15 cellular contexts compared by ENCODE assay signal in genomic region chr2:105573490-105573889, GRCh38.
DNase-seq lines count a peak whose midpoint lies in the region; ATAC-seq, FAIRE-seq and TF ChIP-seq lines count a peak whose summit lies in the region.
"Had no signal": no experiment of that assay in that cellular context is flagged by ENCODE, and none has a peak within 500 bp of the region (broad histone marks: within the 10 kb centered on the region; RNA-seq: fewer than 3 reads in every experiment).

No MANE protein-coding gene starts in this region.

- H3K27me3 ChIP-seq in HepG2 (ENCODE audit: control insufficient read depth in 1 of 2, insufficient read depth in 2 of 2, low read length in 2 of 2) = peaks cover 2 to 44% of the 10 kb centered on the region in 2 experiments; a peak in 4 of 5 replicates
- H3K27me3 ChIP-seq in right lobe of liver = no peaks in the 10 kb centered on the region
- peaks cover 3 to 13% of the 10 kb centered on the region in 2 experiments for H3K27me3 ChIP-seq in mesenchymal stem cell (ENCODE audit: control insufficient read depth in 1 of 2, insufficient read depth in 1 of 2, low read length in 2 of 2)
- no peaks in the 10 kb centered on the region for H3K27me3 ChIP-seq in tibial nerve
- H3K27me3 ChIP-seq in Karpas-422 (ENCODE audit: low read length) = no peaks in the 10 kb centered on the region
- H3K27me3 ChIP-seq: breast epithelium, Peyer's patch had no signal

- H3K4me3 ChIP-seq in HepG2 (replicated peaks in 1 of 3; ENCODE audit: insufficient read depth in 1 of 3, low read depth in 2 of 3, low read length in 3 of 3) = no peak overlapping the region
- no peak overlapping the region for H3K4me3 ChIP-seq in right lobe of liver
- peak overlapping the region in 1 of 2 experiments; percentile 48 for H3K4me3 ChIP-seq in mesenchymal stem cell (ENCODE audit: insufficient read depth in 1 of 2, low read depth in 1 of 2, low read length in 2 of 2)
- H3K4me3 ChIP-seq in tibial nerve = no peak overlapping the region
- no peak overlapping the region for H3K4me3 ChIP-seq in Karpas-422 (ENCODE audit: low read length)

- POLR2A ChIA-PET in HepG2 (lab: Yijun Ruan, JAX) = no interaction called here
- POLR2A ChIA-PET in activated CD8-positive, alpha-beta T cell treated with anti-CD3 and anti-CD28 coated beads, Interleukin-2, amount 10 ng/mL, durations not matched to agents 7 days and 5 days (lab: Charles Lee) = no interaction called here

- ATAC-seq in HepG2 (no peak), right lobe of liver (no peak), GM21360 (IDR thresholded peaks at IDR 0.05; ENCODE audit: unreplicated experiment) (no peak), HG02938 (IDR thresholded peaks at IDR 0.05; ENCODE audit: unreplicated experiment) (no peak)
- ATAC-seq in activated CD8-positive, alpha-beta T cell treated with anti-CD3 and anti-CD28 coated beads, Interleukin-2, amount 10 ng/mL, durations not matched to agents 7 days and 5 days = no peak

- H4K20me1 ChIP-seq in HepG2 (ENCODE audit: insufficient read depth, low read length) (no peaks in the 10 kb centered on the region), Karpas-422 (ENCODE audit: insufficient read depth, low read depth, low read length) (no peaks in the 10 kb centered on the region)

- no peak overlapping the region for H3K4ac ChIP-seq in mesenchymal stem cell (ENCODE audit: low read depth in 1 of 2, low read length in 2 of 2)

- H3K23ac ChIP-seq in mesenchymal stem cell (ENCODE audit: low read length in 2 of 2) = no peak overlapping the region

- H4K8ac ChIP-seq in mesenchymal stem cell (ENCODE audit: low read length) = no peak overlapping the region

- FAIRE-seq in HepG2 (lab: Jason Lieb, UNC) = no peak
- FAIRE-seq: endometrium had no signal

- no peak for TF ChIP-seq EP300 in HepG2 (IDR thresholded peaks at IDR 0.05; ENCODE audit: low read depth in 2 of 2, low read length in 2 of 2)
- TF ChIP-seq EP300 in HepG2 (CRISPR knock-in tag; IDR thresholded peaks at IDR 0.05; ENCODE audit: borderline replicate concordance) = no peak
- TF ChIP-seq EP300 in tibial nerve (IDR thresholded peaks at IDR 0.05) = no peak

- no peaks in the 10 kb centered on the region for H3K79me1 ChIP-seq in mesenchymal stem cell (replicated peaks; ENCODE audit: low read length, poor library complexity, severe bottlenecking)

- H3K9me3 ChIP-seq in HepG2 (ENCODE audit: low read length) (no peaks in the 10 kb centered on the region), right lobe of liver (no peaks in the 10 kb centered on the region), mesenchymal stem cell (ENCODE audit: control insufficient read depth, low read length) (no peaks in the 10 kb centered on the region), tibial nerve (no peaks in the 10 kb centered on the region), Karpas-422 (ENCODE audit: low read length) (no peaks in the 10 kb centered on the region)
- H3K9me3 ChIP-seq: breast epithelium, Peyer's patch had no signal

- H3K79me2 ChIP-seq in HepG2 (ENCODE audit: insufficient read depth, low read length) (no peaks in the 10 kb centered on the region), Karpas-422 (ENCODE audit: low read length) (no peaks in the 10 kb centered on the region)

- TF ChIP-seq RAD21 in HepG2 (CRISPR knock-in tag; IDR thresholded peaks at IDR 0.05) = no peak

- H3K18ac ChIP-seq in mesenchymal stem cell (ENCODE audit: low read depth in 1 of 2, low read length in 2 of 2) = no peak overlapping the region

- 2% methylated on average over 5 of the region's 5 CpGs for WGBS in HepG2 (ENCODE audit: low lambda C conversion rate)
- 13% methylated on average over 5 of the region's 5 CpGs for WGBS in right lobe of liver (ENCODE audit: insufficient coverage, low coverage, low lambda C conversion rate, missing lambda C conversion rate)
- 68% methylated on average over 2 of the region's 5 CpGs for WGBS in mesenchymal stem cell
- 61 to 65% methylated on average over 5 of the region's 5 CpGs for WGBS in tibial nerve, 2 donors

- no peak overlapping the region for H2BK12ac ChIP-seq in mesenchymal stem cell (ENCODE audit: low read length in 2 of 2)

- H4K91ac ChIP-seq in mesenchymal stem cell (ENCODE audit: low read length) = no peak overlapping the region

- no peak overlapping the region for H2BK120ac ChIP-seq in mesenchymal stem cell (ENCODE audit: low read depth, low read length)

- no peak overlapping the region for H3K9ac ChIP-seq in HepG2 (ENCODE audit: insufficient read depth, low read depth, low read length)
- peak overlapping the region; percentile 14 for H3K9ac ChIP-seq in mesenchymal stem cell (ENCODE audit: low read length)
- no peak overlapping the region for H3K9ac ChIP-seq in Karpas-422 (ENCODE audit: low read length)

- H3K4me3 Mint-ChIP-seq in activated CD8-positive, alpha-beta T cell treated with anti-CD3 and anti-CD28 coated beads, Interleukin-2, amount 10 ng/mL, durations not matched to agents 7 days and 5 days = peak overlapping the region; percentile 12
- H3K4me3 Mint-ChIP-seq: activated B cell treated with CpG ODN at 0.5 μM for 24 hours had no signal

- no peak overlapping the region for H3K27ac ChIP-seq in HepG2 (ENCODE audit: extremely low read length, insufficient read depth, low read length)
- H3K27ac ChIP-seq in right lobe of liver = no peak overlapping the region
- no peak overlapping the region for H3K27ac ChIP-seq in mesenchymal stem cell (ENCODE audit: low read length, poor library complexity, severe bottlenecking)
- no peak overlapping the region for H3K27ac ChIP-seq in tibial nerve
- no peak overlapping the region for H3K27ac ChIP-seq in Karpas-422 (ENCODE audit: low read length)

- no peak for DNase-seq in HepG2 (ENCODE audit: low spot score)
- no peak for DNase-seq in right lobe of liver
- DNase-seq in activated CD8-positive, alpha-beta T cell treated with anti-CD3 and anti-CD28 coated beads, Interleukin-2, amount 10 ng/mL, durations not matched to agents 7 days and 5 days = no peak
- no peak for DNase-seq in mesenchymal stem cell
- no peak for DNase-seq in tibial nerve (ENCODE audit: low spot score in 2 of 2)
- DNase-seq in Karpas-422 = no peak
- DNase-seq: activated B cell treated with CpG ODN at 0.5 μM for 24 hours; cortex of kidney; NCI-H1048; Peyer's patch; stimulated activated CD4-positive, alpha-beta T cell treated with anti-CD3 and anti-CD28 coated beads, Interleukin-12 subunit alpha, Interleukin-12 subunit beta, amount 100 ng/mL, for 4 hours had no signal

- H3K14ac ChIP-seq in mesenchymal stem cell (ENCODE audit: low read length in 2 of 2) = no peak overlapping the region

- H2BK5ac ChIP-seq in mesenchymal stem cell (ENCODE audit: low read depth, low read length, poor library complexity, severe bottlenecking) = no peak overlapping the region

- H3K36me3 ChIP-seq in HepG2 (replicated peaks in 1 of 2; ENCODE audit: control insufficient read depth in 1 of 2, insufficient read depth in 2 of 2, low read length in 2 of 2) (no peaks in the 10 kb centered on the region), right lobe of liver (no peaks in the 10 kb centered on the region), mesenchymal stem cell (ENCODE audit: control insufficient read depth in 1 of 2, insufficient read depth in 2 of 2, low read depth in 1 of 2, low read length in 2 of 2) (no peaks in the 10 kb centered on the region), tibial nerve (no peaks in the 10 kb centered on the region), Karpas-422 (ENCODE audit: insufficient read depth, low read length) (no peaks in the 10 kb centered on the region)
- H3K36me3 ChIP-seq: breast epithelium, Peyer's patch had no signal

- intact Hi-C loops in HepG2 (cut with micrococcal nuclease; ENCODE audit: unreplicated experiment) = no loop called here
- intact Hi-C loops in right lobe of liver (cut with DNase I) = no loop called here

- no peaks in the 10 kb centered on the region for H3K9me2 ChIP-seq in Karpas-422 (replicated peaks; ENCODE audit: insufficient read depth, low read length)

- peaks cover 16% of the 10 kb centered on the region for H3K27me3 Mint-ChIP-seq in activated CD8-positive, alpha-beta T cell treated with anti-CD3 and anti-CD28 coated beads, Interleukin-2, amount 10 ng/mL, durations not matched to agents 7 days and 5 days (ENCODE audit: low read depth)

- TF ChIP-seq CTCF in HepG2 (CRISPR knock-in tag; IDR thresholded peaks at IDR 0.05) = no peak
- no peak for TF ChIP-seq CTCF in right lobe of liver (IDR thresholded peaks at IDR 0.05)
- TF ChIP-seq CTCF in tibial nerve (IDR thresholded peaks at IDR 0.05) = no peak

- H2BK15ac ChIP-seq in mesenchymal stem cell (ENCODE audit: low read depth, poor library complexity, severe bottlenecking) = no peak overlapping the region

- no peaks in the 10 kb centered on the region for H3K36me3 Mint-ChIP-seq in activated CD8-positive, alpha-beta T cell treated with anti-CD3 and anti-CD28 coated beads, Interleukin-2, amount 10 ng/mL, durations not matched to agents 7 days and 5 days (ENCODE audit: low read depth)

- no peak for TF ChIP-seq POLR2A in HepG2 (IDR thresholded peaks at IDR 0.05; ENCODE audit: insufficient read depth in 1 of 2, low read depth in 2 of 2, low read length in 2 of 2)
- TF ChIP-seq POLR2A in right lobe of liver (IDR thresholded peaks at IDR 0.05) = no peak
- no peak for TF ChIP-seq POLR2A in tibial nerve (IDR thresholded peaks at IDR 0.05)

- BruUV-seq in HepG2 (replicated peaks; lab: Mats Ljungman, UMichigan) = no TSS peak

- peaks cover 13% of the 10 kb centered on the region for H3K4me1 ChIP-seq in HepG2 (ENCODE audit: insufficient read depth, low read length)
- no peaks in the 10 kb centered on the region for H3K4me1 ChIP-seq in right lobe of liver
- peaks cover 6% of the 10 kb centered on the region for H3K4me1 ChIP-seq in mesenchymal stem cell (ENCODE audit: control insufficient read depth, insufficient read depth, low read depth, low read length)
- peaks cover 0 to 13% (median 4%) of the 10 kb centered on the region in 4 donors for H3K4me1 ChIP-seq in tibial nerve
- no peaks in the 10 kb centered on the region for H3K4me1 ChIP-seq in Karpas-422 (ENCODE audit: low read length)

- in situ Hi-C loops in HepG2 (cut with HindIII; ENCODE audit: extremely low pct_ligation_motif_present, low pct_unique_long_range_greater_than_20kb) = no loop called here

- peak overlapping the region; percentile 28 for H3K27ac Mint-ChIP-seq in activated CD8-positive, alpha-beta T cell treated with anti-CD3 and anti-CD28 coated beads, Interleukin-2, amount 10 ng/mL, durations not matched to agents 7 days and 5 days
- H3K27ac Mint-ChIP-seq: activated B cell treated with CpG ODN at 0.5 μM for 24 hours had no signal

- no peak overlapping the region for H2AK5ac ChIP-seq in mesenchymal stem cell (ENCODE audit: low read length, severe bottlenecking)

- H2AFZ ChIP-seq in HepG2 (ENCODE audit: low read length) (no peak overlapping the region), mesenchymal stem cell (ENCODE audit: low read depth, low read length) (no peak overlapping the region), Karpas-422 (ENCODE audit: low read length) (no peak overlapping the region)

- peaks cover 33% of the 10 kb centered on the region for H3K4me1 Mint-ChIP-seq in activated CD8-positive, alpha-beta T cell treated with anti-CD3 and anti-CD28 coated beads, Interleukin-2, amount 10 ng/mL, durations not matched to agents 7 days and 5 days (ENCODE audit: low read depth)

- H3K9me3 Mint-ChIP-seq in activated CD8-positive, alpha-beta T cell treated with anti-CD3 and anti-CD28 coated beads, Interleukin-2, amount 10 ng/mL, durations not matched to agents 7 days and 5 days (ENCODE audit: insufficient read depth) = no peaks in the 10 kb centered on the region
- H3K9me3 Mint-ChIP-seq: activated B cell treated with CpG ODN at 0.5 μM for 24 hours had no signal

- H3K4me2 ChIP-seq in HepG2 (ENCODE audit: low read depth, low read length) (peak overlapping the region; percentile 19), mesenchymal stem cell (ENCODE audit: low read length, poor library complexity, severe bottlenecking) (no peak overlapping the region), Karpas-422 (ENCODE audit: low read depth, low read length, poor library complexity, severe bottlenecking) (no peak overlapping the region)

- CTCF ChIA-PET in HepG2 (lab: Yijun Ruan, JAX; ENCODE audit: low intra/inter-chr PET ratio, low total read pairs) = no interaction called here
- CTCF ChIA-PET in activated CD8-positive, alpha-beta T cell treated with anti-CD3 and anti-CD28 coated beads, Interleukin-2, amount 10 ng/mL, durations not matched to agents 7 days and 5 days (lab: Charles Lee) = interaction anchor here (0.6 to 1.3 kb wide), 3 partner anchors 23 to 513 kb away, joined by 3 to 4 read pairs (median 3); no protein-coding TSS in a partner anchor
